In the genomic region with DNA sequence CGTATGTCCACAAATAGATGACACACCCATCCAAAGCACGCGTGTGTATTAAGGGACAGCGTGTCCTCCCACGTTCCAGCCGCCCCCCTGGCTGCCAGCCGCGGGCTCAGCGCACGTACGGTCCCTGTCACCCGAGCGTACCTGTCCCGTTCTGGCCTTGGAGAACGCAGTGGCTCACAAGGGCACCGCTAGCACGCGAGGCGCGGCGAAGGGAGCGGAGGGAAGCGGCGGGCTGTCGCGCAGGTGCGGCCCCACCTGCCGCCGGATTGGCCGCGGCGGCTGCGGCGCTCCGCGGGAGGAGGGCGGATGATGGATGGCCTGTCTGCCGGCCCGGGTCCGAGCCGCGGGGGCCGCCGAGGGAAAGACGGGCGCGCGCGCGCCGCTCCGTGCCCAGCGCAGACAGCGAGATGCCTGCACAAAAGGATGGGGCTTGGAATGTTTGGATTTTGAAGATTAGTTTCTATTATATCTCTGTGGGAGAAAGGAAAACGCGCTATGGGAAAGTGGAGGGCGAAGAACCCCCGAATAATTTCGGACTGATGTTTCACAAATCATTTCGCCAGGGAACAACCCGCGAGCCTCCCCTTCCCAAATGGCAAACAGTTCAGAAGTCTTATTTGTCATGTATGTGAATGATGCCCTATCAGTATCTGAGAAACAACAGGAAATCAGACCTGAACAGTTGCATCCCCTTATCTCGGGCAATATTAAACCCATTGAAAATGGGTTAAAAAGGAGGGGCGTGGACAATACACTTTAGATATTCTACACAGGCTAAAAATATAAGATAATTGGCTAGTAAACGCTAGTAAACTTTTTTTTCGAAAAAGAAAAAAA, we compare ENCODE assay signal across 9 cellular contexts.
DNase-seq lines count a peak whose midpoint lies in the region; ATAC-seq and TF ChIP-seq lines count a peak whose summit lies in the region.
"Had no signal": no experiment of that assay in that cellular context is flagged by ENCODE, and none has a peak within 500 bp of the region (broad histone marks: within the 10 kb centered on the region; RNA-seq: fewer than 3 reads in every experiment).

No MANE protein-coding gene starts in this region.

- no peak overlapping the region for H4K8ac ChIP-seq in neuronal stem cell (ENCODE audit: low read depth, low read length)

- no peak overlapping the region for H2AK5ac ChIP-seq in neuronal stem cell (ENCODE audit: low read depth, low read length)

- no peak overlapping the region for H2BK12ac ChIP-seq in neuronal stem cell (ENCODE audit: low read length)

- H3K4me1 ChIP-seq in neuronal stem cell (ENCODE audit: control insufficient read depth in 2 of 2, insufficient read depth in 1 of 2, low read depth in 1 of 2, low read length in 2 of 2) = peaks cover 0 to 1% of the 10 kb centered on the region in 2 donors

- H3K36me3 ChIP-seq in WERI-Rb-1 = no peaks in the 10 kb centered on the region
- no peaks in the 10 kb centered on the region for H3K36me3 ChIP-seq in neuronal stem cell (replicated peaks in 1 of 2; ENCODE audit: control insufficient read depth in 2 of 2, insufficient read depth in 2 of 2, low read length in 2 of 2)

- H3K4me2 ChIP-seq in neuronal stem cell (ENCODE audit: insufficient read depth, low read length, poor library complexity, severe bottlenecking) = peak overlapping the region; percentile 93

- peaks cover 42% of the 10 kb centered on the region for H3K27me3 ChIP-seq in WERI-Rb-1 (ENCODE audit: insufficient read depth, low read depth, severe bottlenecking)
- H3K27me3 ChIP-seq in neuronal stem cell (ENCODE audit: control insufficient read depth in 3 of 3, insufficient read depth in 3 of 3, low read depth in 1 of 3, low read length in 3 of 3) = peaks cover 0 to 5% (median 0%) of the 10 kb centered on the region in 3 experiments

- intact Hi-C loops in Right ventricle myocardium superior (cut with DNase I) = no loop called here

- DNase-seq in COLO668 (lab: John Stamatoyannopoulos, UW; ENCODE audit: unreplicated experiment) = peak; percentile 89
- DNase-seq in WERI-Rb-1 = peak; percentile 9
- peak; percentile 50 for DNase-seq in Right ventricle myocardium superior
- no peak for DNase-seq in neuronal stem cell (ENCODE audit: low spot score)
- DNase-seq in activated CD8-positive, alpha-beta memory T cell treated with anti-CD3 and anti-CD28 coated beads, Interleukin-2, amount 50 U/mL, for 48 hours = no peak
- no peak for DNase-seq in DMS153 treated with DMSO at 0.1 percent for 48 hours (lab: John Stamatoyannopoulos, UW; ENCODE audit: unreplicated experiment)
- no peak for DNase-seq in DMS79 treated with DMSO at 0.1 percent for 48 hours (lab: John Stamatoyannopoulos, UW)

- no peaks in the 10 kb centered on the region for H3K79me1 ChIP-seq in neuronal stem cell (ENCODE audit: low read depth, low read length)

- no peak overlapping the region for H3K14ac ChIP-seq in neuronal stem cell (ENCODE audit: low read length)

- H3K4me3 ChIP-seq in WERI-Rb-1 (ENCODE audit: low read depth, low read length) (no peak overlapping the region; the same call in 1 of the 2 replicates), neuronal stem cell (ENCODE audit: low read length in 2 of 2) (peak overlapping the region; percentile 29 to 85)

- H2BK5ac ChIP-seq in neuronal stem cell (ENCODE audit: low read length) = no peak overlapping the region

- H2BK120ac ChIP-seq in neuronal stem cell (ENCODE audit: low read depth, low read length) = no peak overlapping the region

- no peak overlapping the region for H2BK15ac ChIP-seq in neuronal stem cell (ENCODE audit: low read length)

- H3K9me3 ChIP-seq in WERI-Rb-1 (ENCODE audit: severe bottlenecking) (no peaks in the 10 kb centered on the region), neuronal stem cell (replicated peaks in 1 of 2; ENCODE audit: control insufficient read depth in 2 of 2, insufficient read depth in 1 of 2, low read depth in 1 of 2, low read length in 2 of 2) (no peaks in the 10 kb centered on the region)

- peak overlapping the region; percentile 75 for H3K9ac ChIP-seq in neuronal stem cell (ENCODE audit: low read depth, low read length, poor library complexity)

- no peak overlapping the region for H3K23ac ChIP-seq in neuronal stem cell (ENCODE audit: low read depth, low read length, poor library complexity)

- TF ChIP-seq CTCF in WERI-Rb-1 (IDR thresholded peaks at IDR 0.05; ENCODE audit: low read depth, low read length) = no peak

- H2AFZ ChIP-seq in neuronal stem cell (ENCODE audit: low read length) = peak overlapping the region; percentile 88

- peak overlapping the region; percentile 20 for H3K18ac ChIP-seq in neuronal stem cell (ENCODE audit: low read length)

- H3K4ac ChIP-seq in neuronal stem cell (ENCODE audit: low read length) = no peak overlapping the region

- ATAC-seq in Right ventricle myocardium superior (ENCODE audit: poor library complexity) (peak; percentile 58), GM21825 (IDR thresholded peaks at IDR 0.05; ENCODE audit: unreplicated experiment) (no peak)
- ATAC-seq: Panc1 had no signal

- H4K91ac ChIP-seq in neuronal stem cell (ENCODE audit: low read depth, low read length, poor library complexity) = no peak overlapping the region

- H3K27ac ChIP-seq in WERI-Rb-1 = no peak overlapping the region
- H3K27ac ChIP-seq in neuronal stem cell (replicated peaks; ENCODE audit: low read length) = no peak overlapping the region

- no CpG with 5 or more reads among the region's 66 CpGs for WGBS in neuronal stem cell (ENCODE audit: extremely low coverage in 2 of 2, insufficient read length in 2 of 2, insufficient replicate concordance in 1 of 2), 2 donors

Comparison
In these comparisons a context has a peak if more than half of its experiments do, and no peak if none do; other contexts are left out.
1. DNase-seq: peak in COLO668 (single experiment), WERI-Rb-1 (single experiment) and Right ventricle myocardium superior (single experiment); none in neuronal stem cell (single experiment), activated CD8-positive, alpha-beta memory T cell treated with anti-CD3 and anti-CD28 coated beads, Interleukin-2, amount 50 U/mL, for 48 hours (single experiment), DMS153 treated with DMSO at 0.1 percent for 48 hours (single experiment) and DMS79 treated with DMSO at 0.1 percent for 48 hours (single experiment).